In genomic region chr1:199821029-199821779, GRCh38 we compare ENCODE assay signal across 17 cellular contexts.
DNase-seq lines count a peak whose midpoint lies in the region; TF ChIP-seq lines count a peak whose summit lies in the region.
"Had no signal": no experiment of that assay in that cellular context is flagged by ENCODE, and none has a peak within 500 bp of the region (broad histone marks: within the 10 kb centered on the region; RNA-seq: fewer than 3 reads in every experiment).

No MANE protein-coding gene starts in this region.

- no peak for TF ChIP-seq POLR2A in breast epithelium (IDR thresholded peaks at IDR 0.05)

- no peak for TF ChIP-seq CTCF in breast epithelium (IDR thresholded peaks at IDR 0.05)

- DNase-seq in NCI-H510A treated with DMSO at 0.1 percent for 48 hours (lab: John Stamatoyannopoulos, UW) (peak; percentile 29), NCI-H510A (lab: John Stamatoyannopoulos, UW) (no peak), NCI-H2029 (lab: John Stamatoyannopoulos, UW) (peak; percentile 55), RPMI7951 (ENCODE audit: low read depth) (peak; percentile 28), renal cortical epithelial cell (ENCODE audit: low read depth) (peak; percentile 21), NCI-H2196 (lab: John Stamatoyannopoulos, UW; ENCODE audit: unreplicated experiment) (no peak), breast epithelium (ENCODE audit: low spot score in 2 of 2) (no peak), LoVo (ENCODE audit: low spot score) (no peak)
- DNase-seq: activated CD4-positive, CD25-positive, alpha-beta regulatory T cell treated with anti-CD3 and anti-CD28 coated beads, Interleukin-2, amount 50 U/mL, for 72 hours; activated gamma-delta T cell treated with Interleukin-2 at 50 U/mL for 16 hours; aorta; DMS 273 treated with DMSO at 0.1 percent for 48 hours; KG1; natural killer cell; RPMI8226; stimulated activated CD4-positive, alpha-beta T cell treated with anti-CD3 and anti-CD28 coated beads, Interleukin-2, amount 100 ng/mL, for 48 hours had no signal

- no peak overlapping the region for H3K27ac ChIP-seq in breast epithelium
- H3K27ac ChIP-seq: parathyroid adenoma had no signal

- intact Hi-C loops in breast epithelium (cut with DNase I; ENCODE audit: low total_unique reads), result loop anchor here (10.0 kb wide), 1 partner anchor 154 kb away; no protein-coding TSS in a partner anchor

- H3K36me3 ChIP-seq in breast epithelium, result no peaks in the 10 kb centered on the region

- H3K4me1 ChIP-seq in breast epithelium, result no peaks in the 10 kb centered on the region
- H3K4me1 ChIP-seq: parathyroid adenoma had no signal

- H3K9me3 ChIP-seq in breast epithelium, result peaks cover 0 to 13% of the 10 kb centered on the region in 2 donors

- H3K4me3 ChIP-seq in breast epithelium, result no peak overlapping the region

- no peaks in the 10 kb centered on the region for H3K27me3 ChIP-seq in breast epithelium

Comparison
In these comparisons a context has a peak if more than half of its experiments do, and no peak if none do; other contexts are left out.
1. DNase-seq: peak in NCI-H510A treated with DMSO at 0.1 percent for 48 hours (single experiment), NCI-H2029 (single experiment), RPMI7951 (single experiment) and renal cortical epithelial cell (single experiment); none in NCI-H510A (single experiment), NCI-H2196 (single experiment), breast epithelium (0 of 2) and LoVo (single experiment).